8 cellular contexts compared by ENCODE assay signal in the genomic region with DNA sequence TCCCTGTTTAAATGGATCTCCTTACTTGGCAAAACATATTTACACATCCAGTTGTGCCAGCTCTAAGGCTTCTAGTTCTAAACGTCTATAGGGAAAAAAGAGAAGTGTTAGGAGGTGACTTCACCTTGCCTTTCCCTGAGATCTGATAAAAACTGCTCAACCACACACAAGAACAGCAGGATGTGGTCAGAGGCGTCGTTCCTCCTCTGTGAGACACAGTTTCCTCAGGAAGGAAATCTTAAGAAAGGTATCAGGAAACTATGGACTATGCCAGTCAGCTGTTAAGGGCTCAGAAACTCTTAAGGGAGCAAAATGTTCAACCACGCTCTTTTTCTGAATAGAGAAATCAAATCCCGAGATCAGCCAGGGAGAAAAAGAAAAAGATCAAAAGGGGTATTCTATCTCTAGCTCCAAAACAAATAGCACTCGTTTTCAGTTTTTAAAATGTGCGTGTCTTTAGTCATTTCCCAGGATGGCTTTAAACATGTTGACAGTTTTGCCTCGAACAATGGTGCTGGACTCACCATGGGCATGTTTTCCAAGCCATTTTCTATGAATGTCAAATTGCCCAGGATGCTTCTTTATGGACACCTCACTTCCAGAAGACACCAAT.
DNase-seq lines count a peak whose midpoint lies in the region; ATAC-seq and TF ChIP-seq lines count a peak whose summit lies in the region.

No MANE protein-coding gene starts in this region.

- H3K4me3 Mint-ChIP-seq in activated CD4-positive, alpha-beta T cell treated with anti-CD3 and anti-CD28 coated beads, Interleukin-2, amount 10 ng/mL, durations not matched to agents 7 days and 5 days, result peak overlapping the region; percentile 42

- intact Hi-C loops in A673 (cut with micrococcal nuclease; ENCODE audit: unreplicated experiment) (no loop called here), left colon (cut with DNase I, micrococcal nuclease) (no loop called here)

- peaks cover 37% of the 10 kb centered on the region for H3K4me1 Mint-ChIP-seq in activated CD4-positive, alpha-beta T cell treated with anti-CD3 and anti-CD28 coated beads, Interleukin-2, amount 10 ng/mL, durations not matched to agents 7 days and 5 days

- DNase-seq in A673 (ENCODE audit: low spot score) (peak; percentile 69), HK-2 (ENCODE audit: unreplicated experiment) (peak; percentile 34), glomerular visceral epithelial cell (ENCODE audit: extremely low spot score) (peak; percentile 86), left colon (no peak)
- DNase-seq in activated CD4-positive, alpha-beta T cell treated with anti-CD3 and anti-CD28 coated beads, Interleukin-2, amount 10 ng/mL, durations not matched to agents 7 days and 5 days, result peak; percentile 65
- peak; percentile 37 for DNase-seq in stimulated activated CD8-positive, alpha-beta memory T cell treated with anti-CD3 and anti-CD28 coated beads, Interleukin-4, amount 100 ng/mL, for 48 hours

- ATAC-seq in GM21360 (IDR thresholded peaks at IDR 0.05; ENCODE audit: unreplicated experiment), result no peak
- ATAC-seq in left colon, result no peak
- no peak for ATAC-seq in HG03135 (IDR thresholded peaks at IDR 0.05; ENCODE audit: unreplicated experiment)

- TF ChIP-seq CTCF in A673 (conservative IDR thresholded peaks at IDR 0.05; ENCODE audit: low read depth, low read length), result no peak

- CTCF ChIA-PET in A673 (lab: Charles Lee), result no interaction called here
- CTCF ChIA-PET in activated CD4-positive, alpha-beta T cell treated with anti-CD3 and anti-CD28 coated beads, Interleukin-2, amount 10 ng/mL, durations not matched to agents 7 days and 5 days (lab: Charles Lee), result interaction anchor here (0.6 to 0.9 kb wide), 2 partner anchors 23 to 163 kb away, joined by 3 read pairs; no protein-coding TSS in a partner anchor

- no peaks in the 10 kb centered on the region for H3K9me3 ChIP-seq in A673 (ENCODE audit: low read depth, low read length, poor library complexity, severe bottlenecking)

- POLR2A ChIA-PET in A673 (lab: Charles Lee; ENCODE audit: low non-redundant PET), result no interaction called here
- POLR2A ChIA-PET in activated CD4-positive, alpha-beta T cell treated with anti-CD3 and anti-CD28 coated beads, Interleukin-2, amount 10 ng/mL, durations not matched to agents 7 days and 5 days (lab: Charles Lee), result no interaction called here

- H3K27me3 Mint-ChIP-seq in activated CD4-positive, alpha-beta T cell treated with anti-CD3 and anti-CD28 coated beads, Interleukin-2, amount 10 ng/mL, durations not matched to agents 7 days and 5 days, result no peaks in the 10 kb centered on the region

- no peak overlapping the region for H3K4me3 ChIP-seq in A673 (ENCODE audit: low read depth, low read length, poor library complexity, severe bottlenecking)

- H3K27ac ChIP-seq in A673 (ENCODE audit: low read depth, low read length, poor library complexity, severe bottlenecking), result peak overlapping the region; percentile 66

- BruUV-seq in A673 (replicated peaks; lab: Mats Ljungman, UMichigan), result no TSS peak

- no peaks in the 10 kb centered on the region for H3K27me3 ChIP-seq in A673 (replicated peaks; ENCODE audit: insufficient read depth, low read depth, low read length, poor library complexity)

- H3K9me3 Mint-ChIP-seq in activated CD4-positive, alpha-beta T cell treated with anti-CD3 and anti-CD28 coated beads, Interleukin-2, amount 10 ng/mL, durations not matched to agents 7 days and 5 days, result peaks cover 11% of the 10 kb centered on the region

- H3K36me3 Mint-ChIP-seq in activated CD4-positive, alpha-beta T cell treated with anti-CD3 and anti-CD28 coated beads, Interleukin-2, amount 10 ng/mL, durations not matched to agents 7 days and 5 days (ENCODE audit: low read depth), result peaks cover 7% of the 10 kb centered on the region

- peaks cover 51% of the 10 kb centered on the region for H3K4me1 ChIP-seq in A673 (ENCODE audit: insufficient read depth, low read length, poor library complexity, severe bottlenecking)

- no peaks in the 10 kb centered on the region for H3K36me3 ChIP-seq in A673 (ENCODE audit: insufficient read depth, low read length, poor library complexity, severe bottlenecking)

- H3K27ac Mint-ChIP-seq in activated CD4-positive, alpha-beta T cell treated with anti-CD3 and anti-CD28 coated beads, Interleukin-2, amount 10 ng/mL, durations not matched to agents 7 days and 5 days, result peak overlapping the region; percentile 70

Comparison
In these comparisons a context has a peak if more than half of its experiments do, and no peak if none do; other contexts are left out.
1. DNase-seq: peak in A673 (single experiment), HK-2 (single experiment), activated CD4-positive, alpha-beta T cell treated with anti-CD3 and anti-CD28 coated beads, Interleukin-2, amount 10 ng/mL, durations not matched to agents 7 days and 5 days (single experiment), glomerular visceral epithelial cell (single experiment) and stimulated activated CD8-positive, alpha-beta memory T cell treated with anti-CD3 and anti-CD28 coated beads, Interleukin-4, amount 100 ng/mL, for 48 hours (single experiment); none in left colon (0 of 2).